ENCODE assay signal across 9 cellular contexts in the genomic region with DNA sequence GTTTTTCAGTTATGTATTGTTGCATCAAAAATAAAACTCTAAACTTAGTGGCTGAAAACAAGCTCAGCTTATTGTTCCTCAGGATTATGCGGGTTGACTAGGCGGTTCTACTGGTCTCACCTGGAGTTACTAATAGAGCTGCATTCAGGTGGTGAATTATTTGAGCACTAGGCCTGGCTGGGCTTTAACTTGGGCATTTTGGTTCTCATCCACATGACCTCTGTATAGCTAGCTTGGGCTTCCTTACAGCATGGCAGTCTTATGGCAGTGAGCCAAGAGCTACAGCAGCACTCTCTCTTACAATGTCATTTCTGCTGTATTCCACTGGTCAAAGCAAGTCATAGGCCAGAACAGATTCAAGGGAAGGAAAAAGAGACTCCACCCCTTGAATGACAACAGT.
DNase-seq lines count a peak whose midpoint lies in the region; ATAC-seq and TF ChIP-seq lines count a peak whose summit lies in the region.
"Had no signal": no experiment of that assay in that cellular context is flagged by ENCODE, and none has a peak within 500 bp of the region (broad histone marks: within the 10 kb centered on the region; RNA-seq: fewer than 3 reads in every experiment).

No MANE protein-coding gene starts in this region.

- TF ChIP-seq CTCF in NB4 (IDR thresholded peaks at IDR 0.05; ENCODE audit: low read depth, low read length) (no peak), fibroblast of mammary gland (conservative IDR thresholded peaks at IDR 0.05; ENCODE audit: control insufficient read depth, insufficient read depth, low read depth, low read length) (no peak)

- peak; percentile 6 for DNase-seq in EH (ENCODE audit: low read depth)
- peak; percentile 42 for DNase-seq in NB4 (ENCODE audit: low read depth)
- peak; percentile 22 for DNase-seq in fibroblast of mammary gland (ENCODE audit: low read depth)
- no peak for DNase-seq in LoVo (ENCODE audit: low spot score)
- no peak for DNase-seq in NCI-H345 treated with DMSO at 0.1 percent for 48 hours (lab: John Stamatoyannopoulos, UW; ENCODE audit: unreplicated experiment)
- DNase-seq: CD4-positive, CD25-positive, alpha-beta regulatory T cell; NCI-H2171 treated with DMSO at 0.1 percent for 48 hours; upper lobe of right lung had no signal

- TF ChIP-seq POLR2A in NB4 (IDR thresholded peaks at IDR 0.05; ENCODE audit: extremely low read depth, insufficient read length): no peak

- H3K4me3 ChIP-seq in NB4 (ENCODE audit: low read depth, low read length): peak overlapping the region; percentile 19
- H3K4me3 ChIP-seq in fibroblast of mammary gland (ENCODE audit: control insufficient read depth, low read depth, low read length): no peak overlapping the region
- H3K4me3 ChIP-seq: upper lobe of right lung had no signal

- ATAC-seq in HG02938 (IDR thresholded peaks at IDR 0.05; ENCODE audit: unreplicated experiment): no peak
- ATAC-seq: upper lobe of right lung had no signal

Comparison
In these comparisons a context has a peak if more than half of its experiments do, and no peak if none do; other contexts are left out.
1. DNase-seq: peak in EH (single experiment), NB4 (single experiment) and fibroblast of mammary gland (single experiment); none in LoVo (single experiment) and NCI-H345 treated with DMSO at 0.1 percent for 48 hours (single experiment).